Comparison of ENCODE assay signal across 10 cellular contexts in the genomic region with DNA sequence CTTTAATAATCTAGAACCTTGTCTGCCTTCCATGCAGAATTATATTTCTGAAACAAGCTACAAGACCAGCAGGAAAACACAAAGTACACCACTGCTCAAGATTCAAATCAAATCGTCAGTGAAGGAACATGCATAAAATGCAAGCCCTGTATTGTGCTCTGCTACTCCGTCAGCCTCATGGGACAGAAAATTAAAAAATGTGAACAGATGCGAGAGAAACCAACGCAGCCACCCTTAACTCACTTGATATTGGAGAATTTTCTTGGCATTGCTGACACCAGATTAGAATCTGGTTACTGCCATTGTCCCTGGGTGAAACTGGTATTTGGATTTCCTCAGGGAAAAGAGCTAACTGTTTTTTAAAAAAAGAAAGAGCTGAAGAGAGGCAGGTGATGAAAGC. TPM values are rescaled to one million over a fixed set of nuclear protein-coding genes. Genes with fewer than 3 reads are reported as not detected.
DNase-seq lines count a peak whose midpoint lies in the region; ATAC-seq and TF ChIP-seq lines count a peak whose summit lies in the region.
"Had no signal": no experiment of that assay in that cellular context is flagged by ENCODE, and none has a peak within 500 bp of the region (broad histone marks: within the 10 kb centered on the region; RNA-seq: fewer than 3 reads in every experiment).

No MANE protein-coding gene starts in this region.

- no peak overlapping the region for H3K4me3 Mint-ChIP-seq in stimulated activated effector memory CD8-positive, alpha-beta T cell treated with anti-CD3 and anti-CD28 coated beads, Interleukin-12 subunit alpha, Interleukin-12 subunit beta, amount 100 ng/mL, for 72 hours

- peak overlapping the region; percentile 54 for H3K14ac ChIP-seq in IMR-90 (replicated peaks; ENCODE audit: low read depth, low read length)

- BruUV-seq in IMR-90 (replicated peaks; lab: Mats Ljungman, UMichigan), result no TSS peak

- H3K27ac ChIP-seq in IMR-90 (ENCODE audit: insufficient read depth, low read length), result peak overlapping the region; percentile 55; the same call in 1 of the 2 replicates
- H3K27ac ChIP-seq in left lung, result peak overlapping the region; percentile 78 to 81

- no peak overlapping the region for H3K4me3 ChIP-seq in IMR-90 (ENCODE audit: insufficient read depth, low read depth, low read length)
- H3K4me3 ChIP-seq in adipocyte (ENCODE audit: low read length), result peak overlapping the region; percentile 28
- H3K4me3 ChIP-seq in left lung, result no peak overlapping the region
- H3K4me3 ChIP-seq: mucosa of descending colon had no signal

- H3K9ac ChIP-seq in IMR-90 (ENCODE audit: low read depth, low read length), result no peak overlapping the region
- H3K9ac ChIP-seq in adipocyte (ENCODE audit: low read length), result peak overlapping the region; percentile 82

- peak overlapping the region; percentile 36 for H3K56ac ChIP-seq in IMR-90 (ENCODE audit: extremely low read depth, insufficient read depth, low read length)

- H2BK120ac ChIP-seq in IMR-90 (ENCODE audit: low read depth, low read length), result peak overlapping the region; percentile 72

- H3K27me3 ChIP-seq in IMR-90 (ENCODE audit: control insufficient read depth, insufficient read depth, low read length) (no peaks in the 10 kb centered on the region), adipocyte (replicated peaks; ENCODE audit: control insufficient read depth, insufficient read depth, low read length) (no peaks in the 10 kb centered on the region), left lung (no peaks in the 10 kb centered on the region)

- peaks cover 99% of the 10 kb centered on the region for H3K36me3 Mint-ChIP-seq in stimulated activated effector memory CD8-positive, alpha-beta T cell treated with anti-CD3 and anti-CD28 coated beads, Interleukin-12 subunit alpha, Interleukin-12 subunit beta, amount 100 ng/mL, for 72 hours

- no peak overlapping the region for H2AK9ac ChIP-seq in IMR-90 (replicated peaks; ENCODE audit: low read depth, low read length, poor library complexity)

- H2AFZ ChIP-seq in IMR-90 (replicated peaks; ENCODE audit: low read length, poor library complexity), result no peak overlapping the region

- ATAC-seq in IMR-90 (ENCODE audit: low read depth) (no peak), left lung (no peak), HG03460 (IDR thresholded peaks at IDR 0.05; ENCODE audit: unreplicated experiment) (no peak)
- ATAC-seq in stimulated activated effector memory CD8-positive, alpha-beta T cell treated with anti-CD3 and anti-CD28 coated beads, Interleukin-12 subunit alpha, Interleukin-12 subunit beta, amount 100 ng/mL, for 72 hours, result no peak

- H2BK15ac ChIP-seq in IMR-90 (ENCODE audit: low read depth, low read length), result peak overlapping the region; percentile 31

- dilution Hi-C loops in IMR-90 (cut with HindIII; ENCODE audit: low sequenced_read_pairs, unreplicated experiment), result no loop called here

- H3K4me1 ChIP-seq in IMR-90 (ENCODE audit: control insufficient read depth, insufficient read depth, low read length) (peaks cover 43% of the 10 kb centered on the region), adipocyte (ENCODE audit: control insufficient read depth, insufficient read depth, low read length) (peaks cover 95% of the 10 kb centered on the region), left lung (peaks cover 42 to 88% of the 10 kb centered on the region in 2 donors)

- no peak for TF ChIP-seq RAD21 in IMR-90 (IDR thresholded peaks at IDR 0.05; ENCODE audit: low read length)

- in situ Hi-C loops in IMR-90 (cut with MboI; ENCODE audit: low sequenced_read_pairs), result no loop called here

- POLR2A ChIA-PET in IMR-90 (lab: Charles Lee; ENCODE audit: unreplicated experiment), result interaction anchor here (0.7 to 1.3 kb wide), 2 partner anchors 12 to 26 kb away, joined by 3 to 5 read pairs; no protein-coding TSS in a partner anchor

- peak overlapping the region; percentile 28; the same call in 1 of the 2 replicates for H4K5ac ChIP-seq in IMR-90 (ENCODE audit: low read depth, low read length)

- H3K27ac Mint-ChIP-seq in stimulated activated effector memory CD8-positive, alpha-beta T cell treated with anti-CD3 and anti-CD28 coated beads, Interleukin-12 subunit alpha, Interleukin-12 subunit beta, amount 100 ng/mL, for 72 hours, result peak overlapping the region; percentile 78

- H2BK20ac ChIP-seq in IMR-90 (ENCODE audit: low read depth, low read length), result peak overlapping the region; percentile 50

- H3K9me1 ChIP-seq in IMR-90 (ENCODE audit: insufficient read depth, low read length), result peaks cover 23% of the 10 kb centered on the region

- peak overlapping the region; percentile 37 for H3K4ac ChIP-seq in IMR-90 (ENCODE audit: low read depth, low read length)

- H3K23ac ChIP-seq in IMR-90 (ENCODE audit: low read depth, low read length), result peak overlapping the region; percentile 44

- peak overlapping the region; percentile 66 for H3K18ac ChIP-seq in IMR-90 (ENCODE audit: low read depth, low read length)

- H3K9me3 Mint-ChIP-seq in stimulated activated effector memory CD8-positive, alpha-beta T cell treated with anti-CD3 and anti-CD28 coated beads, Interleukin-12 subunit alpha, Interleukin-12 subunit beta, amount 100 ng/mL, for 72 hours, result no peaks in the 10 kb centered on the region

- no CpG with 5 or more reads among the region's 4 CpGs for WGBS in IMR-90 (ENCODE audit: extremely low coverage in 2 of 2, insufficient read length in 1 of 2), 2 experiments

- peak overlapping the region; percentile 3 to 50; a peak in 3 of 4 replicates for H4K8ac ChIP-seq in IMR-90 (ENCODE audit: low read depth in 2 of 2, low read length in 2 of 2)

- peaks cover 34% of the 10 kb centered on the region for H3K4me1 Mint-ChIP-seq in stimulated activated effector memory CD8-positive, alpha-beta T cell treated with anti-CD3 and anti-CD28 coated beads, Interleukin-12 subunit alpha, Interleukin-12 subunit beta, amount 100 ng/mL, for 72 hours

- CTCF ChIA-PET in IMR-90 (lab: Yijun Ruan, JAX), result interaction anchor here (0.6 kb wide), 1 partner anchor 425 kb away, joined by 3 read pairs; no protein-coding TSS in a partner anchor

- TF ChIP-seq CTCF in IMR-90 (conservative IDR thresholded peaks at IDR 0.05; ENCODE audit: low read depth, low read length) (no peak), left lung (IDR thresholded peaks at IDR 0.05) (no peak)

- DNase-seq in IMR-90 (no peak), adipocyte (ENCODE audit: low read depth) (no peak), left lung (no peak), LoVo (ENCODE audit: low spot score) (no peak), NCI-H524 treated with DMSO at 0.1 percent for 48 hours (lab: John Stamatoyannopoulos, UW) (no peak), cerebellar cortex (ENCODE audit: low spot score) (no peak)
- DNase-seq in stimulated activated effector memory CD8-positive, alpha-beta T cell treated with anti-CD3 and anti-CD28 coated beads, Interleukin-12 subunit alpha, Interleukin-12 subunit beta, amount 100 ng/mL, for 72 hours (ENCODE audit: low spot score in 2 of 2), result no peak
- DNase-seq: mucosa of descending colon, RPMI8226 had no signal

- peaks cover 70% of the 10 kb centered on the region for H4K20me1 ChIP-seq in IMR-90 (ENCODE audit: insufficient read depth, low read length)

- no peak for TF ChIP-seq POLR2A in IMR-90 (IDR thresholded peaks at IDR 0.05; ENCODE audit: low read depth, low read length)

- peak overlapping the region; percentile 98 for H2BK5ac ChIP-seq in IMR-90 (ENCODE audit: low read depth, low read length, poor library complexity, severe bottlenecking)

- peak overlapping the region; percentile 75 for H4K91ac ChIP-seq in IMR-90 (ENCODE audit: insufficient read depth, low read depth, low read length)

- intact Hi-C loops in IMR-90 (cut with micrococcal nuclease) (loop anchor here (2.0 kb wide), 1 partner anchor 19 kb away; no protein-coding TSS in a partner anchor), left lung (cut with DNase I) (no loop called here)

- H3K36me3 ChIP-seq in IMR-90 (ENCODE audit: control insufficient read depth, insufficient read depth, low read length) (peaks cover 47% of the 10 kb centered on the region), adipocyte (ENCODE audit: control insufficient read depth, insufficient read depth, low read length, severe bottlenecking) (peaks cover 74% of the 10 kb centered on the region), left lung (peaks cover 0 to 98% of the 10 kb centered on the region in 2 donors)

- H3K9me3 ChIP-seq in IMR-90 (ENCODE audit: control insufficient read depth, insufficient read depth, low read length) (no peaks in the 10 kb centered on the region), adipocyte (ENCODE audit: control insufficient read depth, low read length) (no peaks in the 10 kb centered on the region), left lung (no peaks in the 10 kb centered on the region)
- H3K9me3 ChIP-seq: mucosa of descending colon had no signal

- peak overlapping the region; percentile 44; the same call in 1 of the 2 replicates for H2AK5ac ChIP-seq in IMR-90 (ENCODE audit: low read depth, low read length)

- H3K79me1 ChIP-seq in IMR-90 (ENCODE audit: low read depth in 1 of 2, low read length in 2 of 2), result peaks cover 31 to 69% of the 10 kb centered on the region in 2 experiments

- H3K4me2 ChIP-seq in IMR-90 (ENCODE audit: low read depth, low read length), result peak overlapping the region; percentile 9; the same call in 1 of the 2 replicates

TF ChIP-seq in IMR-90, 13 proteins besides CTCF, POLR2A, EP300 and RAD21:
- TF ChIP-seq MXI1 (IDR thresholded peaks at IDR 0.05; ENCODE audit: borderline replicate concordance, low read depth, low read length), result no peak

RNA-seq across cellular contexts. Expression of a gene that starts 23.6 kb away (rescaled TPM):
- total RNA-seq in IMR-90 (2012; rRNA removed) (6,979 and 8,412 TPM in 2 replicates), left lung (1,000 to 10,000 TPM; 1,567 to 1,593 TPM)
- polyA plus RNA-seq in IMR-90 (2012; rRNA removed), result 6,722 and 7,454 TPM in 2 replicates
- polyA plus RNA-seq in IMR-90 (2012; cell fraction: cytosol; rRNA removed), result 2,230 and 5,114 TPM in 2 replicates
- 764 and 3,092 TPM in 2 replicates for polyA plus RNA-seq in IMR-90 (2012; cell fraction: nucleus; rRNA removed; ENCODE audit: low replicate concordance)
